8 cellular contexts compared by ENCODE assay signal in the genomic region with DNA sequence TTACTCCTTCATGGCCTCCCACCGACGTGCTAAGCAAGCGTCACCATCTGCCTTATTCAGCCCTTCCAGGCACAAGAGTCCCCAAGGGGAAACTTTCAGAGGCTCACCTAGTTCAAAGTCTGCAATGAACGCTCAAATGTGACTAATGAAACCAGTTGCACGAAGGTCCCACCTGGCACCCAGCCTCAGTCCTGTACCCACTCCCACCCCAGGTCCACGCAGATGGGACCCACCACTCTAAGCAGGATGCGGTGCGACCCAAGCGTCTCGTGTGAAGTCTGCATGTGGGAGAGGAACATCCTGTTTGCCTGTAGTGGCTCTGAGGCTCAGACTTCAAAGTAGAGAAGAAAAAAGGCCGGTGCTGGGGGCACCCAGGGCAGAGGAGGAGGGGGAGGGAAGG. TPM values are rescaled to one million over a fixed set of nuclear protein-coding genes. Genes with fewer than 3 reads are reported as not detected.
A peak's percentile ranks its signal among the peaks of the same experiment; 100 is the strongest.
DNase-seq lines count a peak whose midpoint lies in the region; ATAC-seq and TF ChIP-seq lines count a peak whose summit lies in the region.

No MANE protein-coding gene starts in this region.

- ATAC-seq in GM19467 (IDR thresholded peaks at IDR 0.05; ENCODE audit: unreplicated experiment) = peak; percentile 67
- no peak for ATAC-seq in GM18505 (IDR thresholded peaks at IDR 0.05; ENCODE audit: unreplicated experiment)
- no peak for ATAC-seq in GM18861 (IDR thresholded peaks at IDR 0.05; ENCODE audit: unreplicated experiment)

- no peaks in the 10 kb centered on the region for H3K27me3 Mint-ChIP-seq in activated naive CD8-positive, alpha-beta T cell treated with anti-CD3 and anti-CD28 coated beads for 36 hours

- no peaks in the 10 kb centered on the region for H3K9me3 Mint-ChIP-seq in activated naive CD8-positive, alpha-beta T cell treated with anti-CD3 and anti-CD28 coated beads for 36 hours

- peaks cover 88% of the 10 kb centered on the region for H3K36me3 Mint-ChIP-seq in activated naive CD8-positive, alpha-beta T cell treated with anti-CD3 and anti-CD28 coated beads for 36 hours

- H3K27ac Mint-ChIP-seq in activated naive CD8-positive, alpha-beta T cell treated with anti-CD3 and anti-CD28 coated beads for 36 hours = peak overlapping the region; percentile 99

- TF ChIP-seq POLR2A in GM18505 (IDR thresholded peaks at IDR 0.05; ENCODE audit: borderline replicate concordance, extremely low read depth, insufficient read depth, insufficient read length) = no peak

- peak overlapping the region; percentile 59 for H3K4me3 Mint-ChIP-seq in activated naive CD8-positive, alpha-beta T cell treated with anti-CD3 and anti-CD28 coated beads for 36 hours

- peak in 4 of 5 experiments; percentile 57 to 94 (median 78) for DNase-seq in T-helper 2 cell
- peak; percentile 90 for DNase-seq in activated naive CD8-positive, alpha-beta T cell treated with anti-CD3 and anti-CD28 coated beads for 36 hours
- peak; percentile 63 for DNase-seq in stimulated activated CD8-positive, alpha-beta memory T cell treated with anti-CD3 and anti-CD28 coated beads, Interleukin-12 subunit alpha, Interleukin-12 subunit beta, amount 100 ng/mL, for 1 hour (ENCODE audit: low read depth)
- no peak for DNase-seq in NCI-H446 (lab: John Stamatoyannopoulos, UW)
- no peak for DNase-seq in NCI-H748 (lab: John Stamatoyannopoulos, UW; ENCODE audit: unreplicated experiment)

- H3K4me1 Mint-ChIP-seq in activated naive CD8-positive, alpha-beta T cell treated with anti-CD3 and anti-CD28 coated beads for 36 hours = peaks cover 95% of the 10 kb centered on the region

RNA-seq across cellular contexts. Expression of a gene that starts 40.3 kb away (rescaled TPM):
- total RNA-seq in activated naive CD8-positive, alpha-beta T cell treated with anti-CD3 and anti-CD28 coated beads for 36 hours = 100 to 1,000 TPM; 273 to 294 TPM

Comparison
In these comparisons a context has a peak if more than half of its experiments do, and no peak if none do; other contexts are left out.
1. DNase-seq: peak in T-helper 2 cell (4 of 5), activated naive CD8-positive, alpha-beta T cell treated with anti-CD3 and anti-CD28 coated beads for 36 hours (single experiment) and stimulated activated CD8-positive, alpha-beta memory T cell treated with anti-CD3 and anti-CD28 coated beads, Interleukin-12 subunit alpha, Interleukin-12 subunit beta, amount 100 ng/mL, for 1 hour (single experiment); none in NCI-H446 (0 of 2) and NCI-H748 (single experiment).